9 cellular contexts compared by ENCODE assay signal in genomic region chr7:151008143-151008510, GRCh38. TPM values are rescaled to one million over a fixed set of nuclear protein-coding genes. Genes with fewer than 3 reads are reported as not detected.
DNase-seq lines count a peak whose midpoint lies in the region; ATAC-seq and TF ChIP-seq lines count a peak whose summit lies in the region.
"Had no signal": no experiment of that assay in that cellular context is flagged by ENCODE, and none has a peak within 500 bp of the region (broad histone marks: within the 10 kb centered on the region; RNA-seq: fewer than 3 reads in every experiment).

No MANE protein-coding gene starts in this region.

- 18% methylated on average over 11 of the region's 11 CpGs for WGBS in right cardiac atrium

- H3K9ac ChIP-seq in subcutaneous abdominal adipose tissue (ENCODE audit: low read length in 5 of 5) = peak overlapping the region in 1 of 5 donors; percentile 9

- no peaks in the 10 kb centered on the region for H3K4me1 ChIP-seq in right cardiac atrium (ENCODE audit: control insufficient read depth, insufficient read depth, low read length)
- peaks cover 9 to 51% (median 28%) of the 10 kb centered on the region in 5 donors for H3K4me1 ChIP-seq in subcutaneous abdominal adipose tissue (ENCODE audit: control insufficient read depth in 5 of 5, insufficient read depth in 5 of 5, low read length in 5 of 5)

- CTCF ChIA-PET in activated naive CD4-positive, alpha-beta T cell treated with anti-CD3 and anti-CD28 coated beads for 36 hours (lab: Charles Lee) = interaction anchor here (0.8 to 5.3 kb wide), 17 partner anchors 9 to 110 kb away, joined by 3 to 29 read pairs (median 5); partner anchors contain the start of gene ATG9B
- CTCF ChIA-PET in activated CD4-positive, alpha-beta memory T cell treated with anti-CD3 and anti-CD28 coated beads, Interleukin-2, amount 10 ng/mL, durations not matched to agents 7 days and 5 days (lab: Charles Lee) = interaction anchor here (0.8 to 4.9 kb wide), 18 partner anchors 10 to 219 kb away, joined by 3 to 57 read pairs (median 4); partner anchors contain the start of genes ABCB8 and ABCF2

- ATAC-seq in right cardiac atrium (peak; percentile 63 to 68), HG03342 (IDR thresholded peaks at IDR 0.05; ENCODE audit: unreplicated experiment) (no peak)

- H3K4me3 ChIP-seq in right cardiac atrium (ENCODE audit: low read length) (no peak overlapping the region), subcutaneous abdominal adipose tissue (ENCODE audit: low read depth in 1 of 5, low read length in 5 of 5) (peak overlapping the region; percentile 32 to 60 (median 50))

- H3K36me3 ChIP-seq in subcutaneous abdominal adipose tissue (ENCODE audit: control insufficient read depth in 5 of 5, insufficient read depth in 5 of 5, low read length in 5 of 5) = peaks cover 0 to 16% (median 9%) of the 10 kb centered on the region in 5 donors

- no peak for TF ChIP-seq CTCF in type B pancreatic cell (conservative IDR thresholded peaks at IDR 0.05)

- H3K4me1 Mint-ChIP-seq in activated naive CD4-positive, alpha-beta T cell treated with anti-CD3 and anti-CD28 coated beads for 36 hours (ENCODE audit: low read depth) = peaks cover 48% of the 10 kb centered on the region
- peaks cover 63% of the 10 kb centered on the region for H3K4me1 Mint-ChIP-seq in activated CD4-positive, alpha-beta memory T cell treated with anti-CD3 and anti-CD28 coated beads, Interleukin-2, amount 10 ng/mL, durations not matched to agents 7 days and 5 days
- H3K4me1 Mint-ChIP-seq in type B pancreatic cell (ENCODE audit: unreplicated experiment) = peaks cover 32% of the 10 kb centered on the region

- H3K27me3 Mint-ChIP-seq in activated naive CD4-positive, alpha-beta T cell treated with anti-CD3 and anti-CD28 coated beads for 36 hours (ENCODE audit: low read depth) = no peaks in the 10 kb centered on the region
- H3K27me3 Mint-ChIP-seq in activated CD4-positive, alpha-beta memory T cell treated with anti-CD3 and anti-CD28 coated beads, Interleukin-2, amount 10 ng/mL, durations not matched to agents 7 days and 5 days = peaks cover 2% of the 10 kb centered on the region
- H3K27me3 Mint-ChIP-seq in type B pancreatic cell = peaks cover 36% of the 10 kb centered on the region

- no peaks in the 10 kb centered on the region for H3K9me3 ChIP-seq in right cardiac atrium (ENCODE audit: control insufficient read depth, low read length)
- no peaks in the 10 kb centered on the region for H3K9me3 ChIP-seq in subcutaneous abdominal adipose tissue (ENCODE audit: control insufficient read depth in 5 of 5, low read length in 5 of 5)

- intact Hi-C loops in activated naive CD4-positive, alpha-beta T cell treated with anti-CD3 and anti-CD28 coated beads for 36 hours (cut with micrococcal nuclease) = no loop called here
- intact Hi-C loops in right cardiac atrium (cut with DNase I) = no loop called here

- H3K27ac ChIP-seq in right cardiac atrium (ENCODE audit: low read length) = no peak overlapping the region
- H3K27ac ChIP-seq in subcutaneous abdominal adipose tissue (ENCODE audit: low read depth, low read length) = no peak overlapping the region
- H3K27ac ChIP-seq: HL-60 had no signal

- peak; percentile 52 for DNase-seq in activated naive CD4-positive, alpha-beta T cell treated with anti-CD3 and anti-CD28 coated beads for 36 hours
- DNase-seq in activated naive CD4-positive, alpha-beta T cell treated with anti-CD3 and anti-CD28 coated beads, Interleukin-2, amount 50 U/mL, for 16 hours = no peak
- DNase-seq in activated CD4-positive, alpha-beta memory T cell treated with anti-CD3 and anti-CD28 coated beads, Interleukin-2, amount 10 ng/mL, durations not matched to agents 7 days and 5 days = peak; percentile 53
- DNase-seq in right cardiac atrium (peak; percentile 65 to 78 (median 71)), type B pancreatic cell (ENCODE audit: extremely low spot score, unreplicated experiment) (no peak), NCI-H1048 (lab: John Stamatoyannopoulos, UW) (no peak)

- POLR2A ChIA-PET in activated CD4-positive, alpha-beta memory T cell treated with anti-CD3 and anti-CD28 coated beads, Interleukin-2, amount 10 ng/mL, durations not matched to agents 7 days and 5 days (lab: Charles Lee) = interaction anchor here (0.7 to 3.8 kb wide), 9 partner anchors 9 to 39 kb away, joined by 3 to 34 read pairs (median 3); partner anchors contain the start of gene ABCB8

- H3K4me3 Mint-ChIP-seq in activated naive CD4-positive, alpha-beta T cell treated with anti-CD3 and anti-CD28 coated beads for 36 hours = peak overlapping the region; percentile 70
- H3K4me3 Mint-ChIP-seq in activated CD4-positive, alpha-beta memory T cell treated with anti-CD3 and anti-CD28 coated beads, Interleukin-2, amount 10 ng/mL, durations not matched to agents 7 days and 5 days = peak overlapping the region; percentile 76
- H3K4me3 Mint-ChIP-seq in type B pancreatic cell = no peak overlapping the region

- H3K9me3 Mint-ChIP-seq in activated naive CD4-positive, alpha-beta T cell treated with anti-CD3 and anti-CD28 coated beads for 36 hours = no peaks in the 10 kb centered on the region
- H3K9me3 Mint-ChIP-seq in activated CD4-positive, alpha-beta memory T cell treated with anti-CD3 and anti-CD28 coated beads, Interleukin-2, amount 10 ng/mL, durations not matched to agents 7 days and 5 days = no peaks in the 10 kb centered on the region
- no peaks in the 10 kb centered on the region for H3K9me3 Mint-ChIP-seq in type B pancreatic cell

- peak overlapping the region; percentile 71 for H3K27ac Mint-ChIP-seq in activated naive CD4-positive, alpha-beta T cell treated with anti-CD3 and anti-CD28 coated beads for 36 hours
- peak overlapping the region; percentile 92 for H3K27ac Mint-ChIP-seq in activated CD4-positive, alpha-beta memory T cell treated with anti-CD3 and anti-CD28 coated beads, Interleukin-2, amount 10 ng/mL, durations not matched to agents 7 days and 5 days
- no peak overlapping the region for H3K27ac Mint-ChIP-seq in type B pancreatic cell

- no peaks in the 10 kb centered on the region for H3K27me3 ChIP-seq in right cardiac atrium (ENCODE audit: control insufficient read depth, insufficient read depth)
- H3K27me3 ChIP-seq in subcutaneous abdominal adipose tissue (ENCODE audit: control insufficient read depth in 5 of 5, insufficient read depth in 4 of 5, low read length in 5 of 5) = peaks cover 0 to 21% (median 10%) of the 10 kb centered on the region in 5 donors

- peaks cover 2% of the 10 kb centered on the region for H3K36me3 Mint-ChIP-seq in activated naive CD4-positive, alpha-beta T cell treated with anti-CD3 and anti-CD28 coated beads for 36 hours (ENCODE audit: low read depth)
- peaks cover 10% of the 10 kb centered on the region for H3K36me3 Mint-ChIP-seq in activated CD4-positive, alpha-beta memory T cell treated with anti-CD3 and anti-CD28 coated beads, Interleukin-2, amount 10 ng/mL, durations not matched to agents 7 days and 5 days (ENCODE audit: low read depth)
- no peaks in the 10 kb centered on the region for H3K36me3 Mint-ChIP-seq in type B pancreatic cell

RNA-seq across cellular contexts. Expression of gene ATG9B, which starts 16.2 kb away (rescaled TPM):
- 1 to 10 TPM; 2.8 to 4.0 TPM for total RNA-seq in activated naive CD4-positive, alpha-beta T cell treated with anti-CD3 and anti-CD28 coated beads for 36 hours
- total RNA-seq in activated CD4-positive, alpha-beta memory T cell treated with anti-CD3 and anti-CD28 coated beads, Interleukin-2, amount 10 ng/mL, durations not matched to agents 7 days and 5 days = 1 to 10 TPM; 7.9 to 8.6 TPM
- total RNA-seq in right cardiac atrium (under 1 TPM in 2 of 4 donors, not detected in 2; 0.18 to 0.23 TPM), type B pancreatic cell (ENCODE audit: low replicate concordance) (33.8 and 53.2 TPM in 2 replicates)
- 0.43 TPM for polyA plus RNA-seq in right cardiac atrium

RNA-seq across cellular contexts. Expression of gene NOS3, which starts 17.3 kb away (rescaled TPM):
- total RNA-seq in activated naive CD4-positive, alpha-beta T cell treated with anti-CD3 and anti-CD28 coated beads for 36 hours = 1 to 10 TPM; 7.1 to 9.2 TPM
- 10 to 100 TPM; 27.7 to 30.2 TPM for total RNA-seq in activated CD4-positive, alpha-beta memory T cell treated with anti-CD3 and anti-CD28 coated beads, Interleukin-2, amount 10 ng/mL, durations not matched to agents 7 days and 5 days
- total RNA-seq in right cardiac atrium = 10 to 100 TPM; 20.5 to 80.4 (median 24.7) TPM
- 13.5 TPM for polyA plus RNA-seq in right cardiac atrium
- total RNA-seq in type B pancreatic cell (ENCODE audit: low replicate concordance) = 0.21 and 1.7 TPM in 2 replicates

RNA-seq across cellular contexts. Expression of gene ABCB8, which starts 20.1 kb away (rescaled TPM):
- total RNA-seq in activated naive CD4-positive, alpha-beta T cell treated with anti-CD3 and anti-CD28 coated beads for 36 hours = 10 to 100 TPM; 41.3 to 47.8 TPM
- 10 to 100 TPM; 51.2 to 53.3 TPM for total RNA-seq in activated CD4-positive, alpha-beta memory T cell treated with anti-CD3 and anti-CD28 coated beads, Interleukin-2, amount 10 ng/mL, durations not matched to agents 7 days and 5 days
- total RNA-seq in right cardiac atrium = 10 to 100 TPM; 20.9 to 24.5 (median 23.4) TPM
- 19.6 TPM for polyA plus RNA-seq in right cardiac atrium
- total RNA-seq in type B pancreatic cell (ENCODE audit: low replicate concordance) = 32.7 and 45.5 TPM in 2 replicates

RNA-seq across cellular contexts. Expression of gene KCNH2, which starts 30.0 kb away (rescaled TPM):
- under 1 TPM; 0.17 to 0.19 TPM for total RNA-seq in activated naive CD4-positive, alpha-beta T cell treated with anti-CD3 and anti-CD28 coated beads for 36 hours
- total RNA-seq in activated CD4-positive, alpha-beta memory T cell treated with anti-CD3 and anti-CD28 coated beads, Interleukin-2, amount 10 ng/mL, durations not matched to agents 7 days and 5 days = under 1 TPM; 0.15 to 0.38 TPM
- total RNA-seq in right cardiac atrium = 100 to 1,000 TPM; 113 to 163 (median 126) TPM
- 132 TPM for polyA plus RNA-seq in right cardiac atrium
- total RNA-seq in type B pancreatic cell (ENCODE audit: low replicate concordance) = 8.0 and 10.0 TPM in 2 replicates

RNA-seq across cellular contexts. Expression of gene ASIC3, which starts 40.2 kb away (rescaled TPM):
- total RNA-seq in activated naive CD4-positive, alpha-beta T cell treated with anti-CD3 and anti-CD28 coated beads for 36 hours = 1 to 10 TPM; 6.8 to 7.9 TPM
- 1 to 10 TPM; 5.5 to 6.2 TPM for total RNA-seq in activated CD4-positive, alpha-beta memory T cell treated with anti-CD3 and anti-CD28 coated beads, Interleukin-2, amount 10 ng/mL, durations not matched to agents 7 days and 5 days
- 1 to 10 TPM; 4.0 to 6.5 (median 5.0) TPM for total RNA-seq in right cardiac atrium
- 5.3 TPM for polyA plus RNA-seq in right cardiac atrium
- 2.2 and 4.4 TPM in 2 replicates for total RNA-seq in type B pancreatic cell (ENCODE audit: low replicate concordance)

Comparison
In these comparisons a context has a peak if more than half of its experiments do, and no peak if none do; other contexts are left out.
1. DNase-seq: peak in activated naive CD4-positive, alpha-beta T cell treated with anti-CD3 and anti-CD28 coated beads for 36 hours (single experiment), activated CD4-positive, alpha-beta memory T cell treated with anti-CD3 and anti-CD28 coated beads, Interleukin-2, amount 10 ng/mL, durations not matched to agents 7 days and 5 days (single experiment) and right cardiac atrium (3 of 3); none in activated naive CD4-positive, alpha-beta T cell treated with anti-CD3 and anti-CD28 coated beads, Interleukin-2, amount 50 U/mL, for 16 hours (single experiment), type B pancreatic cell (single experiment) and NCI-H1048 (single experiment).